ENCODE assay signal across 14 cellular contexts in genomic region chr13:87536499-87536898, GRCh38.
DNase-seq lines count a peak whose midpoint lies in the region; ATAC-seq and TF ChIP-seq lines count a peak whose summit lies in the region.
"Had no signal": no experiment of that assay in that cellular context is flagged by ENCODE, and none has a peak within 500 bp of the region (broad histone marks: within the 10 kb centered on the region; RNA-seq: fewer than 3 reads in every experiment).

No MANE protein-coding gene starts in this region.

- H3K4me1 Mint-ChIP-seq in CD4-positive, alpha-beta T cell (ENCODE audit: low read depth), result no peaks in the 10 kb centered on the region

- CTCF ChIA-PET in CD4-positive, alpha-beta T cell (lab: Charles Lee), result no interaction called here

- DNase-seq in glomerular visceral epithelial cell (ENCODE audit: extremely low spot score) (peak; percentile 95), SIG-M5 (lab: John Stamatoyannopoulos, UW) (no peak), ascending aorta (ENCODE audit: low spot score in 2 of 2) (no peak)
- no peak for DNase-seq in CD4-positive, alpha-beta T cell
- no peak for DNase-seq in activated CD8-positive, alpha-beta memory T cell treated with anti-CD3 and anti-CD28 coated beads, Interleukin-2, amount 50 U/mL, for 48 hours
- DNase-seq: C1 segment of cervical spinal cord, colonic mucosa, mesendoderm, occipital lobe had no signal

- no peak overlapping the region for H3K27ac Mint-ChIP-seq in CD4-positive, alpha-beta T cell
- H3K27ac Mint-ChIP-seq: activated naive CD4-positive, alpha-beta T cell treated with anti-CD3 and anti-CD28 coated beads, Interleukin-2, amount 50 U/mL, for 72 hours had no signal

- no peak for TF ChIP-seq CTCF in CD4-positive, alpha-beta T cell (IDR thresholded peaks at IDR 0.05)
- no peak for TF ChIP-seq CTCF in ascending aorta (IDR thresholded peaks at IDR 0.05)

- H3K4me1 ChIP-seq in ascending aorta, result no peaks in the 10 kb centered on the region
- H3K4me1 ChIP-seq: colonic mucosa had no signal

- H3K27me3 ChIP-seq in CD4-positive, alpha-beta T cell (ENCODE audit: control insufficient read depth, insufficient read depth, low read length), result no peaks in the 10 kb centered on the region
- H3K27me3 ChIP-seq in ascending aorta, result no peaks in the 10 kb centered on the region
- H3K27me3 ChIP-seq: colonic mucosa had no signal

- no peaks in the 10 kb centered on the region for H3K36me3 Mint-ChIP-seq in CD4-positive, alpha-beta T cell (ENCODE audit: low read depth)
- H3K36me3 Mint-ChIP-seq: activated naive CD4-positive, alpha-beta T cell treated with anti-CD3 and anti-CD28 coated beads, Interleukin-2, amount 50 U/mL, for 72 hours had no signal

- no peaks in the 10 kb centered on the region for H3K9me3 ChIP-seq in CD4-positive, alpha-beta T cell (ENCODE audit: control insufficient read depth, low read length)
- no peaks in the 10 kb centered on the region for H3K9me3 ChIP-seq in ascending aorta
- H3K9me3 ChIP-seq: colonic mucosa had no signal

- no peaks in the 10 kb centered on the region for H3K27me3 Mint-ChIP-seq in CD4-positive, alpha-beta T cell

- intact Hi-C loops in CD4-positive, alpha-beta T cell (cut with DNase I, micrococcal nuclease), result no loop called here
- intact Hi-C loops in ascending aorta (cut with DNase I), result no loop called here

- ATAC-seq in GM18909 (IDR thresholded peaks at IDR 0.05; ENCODE audit: poor library complexity, unreplicated experiment), result peak; percentile 57
- peak; percentile 32 for ATAC-seq in HG02870 (IDR thresholded peaks at IDR 0.05; ENCODE audit: unreplicated experiment)
- peak; percentile 15 for ATAC-seq in HG03575 (IDR thresholded peaks at IDR 0.05; ENCODE audit: extremely low read depth, insufficient number of reproducible peaks, low FRiP score, unreplicated experiment)
- no peak for ATAC-seq in CD4-positive, alpha-beta T cell (ENCODE audit: poor library complexity)
- ATAC-seq: SK-N-SH treated with all-trans-retinoic acid at 6 μM for 48 hours had no signal

- H3K4me3 Mint-ChIP-seq in CD4-positive, alpha-beta T cell, result no peak overlapping the region

- POLR2A ChIA-PET in CD4-positive, alpha-beta T cell (lab: Charles Lee), result no interaction called here

- no peaks in the 10 kb centered on the region for H3K36me3 ChIP-seq in ascending aorta
- H3K36me3 ChIP-seq: colonic mucosa had no signal

- H3K9me3 Mint-ChIP-seq in CD4-positive, alpha-beta T cell, result peaks cover 6% of the 10 kb centered on the region

- no peak overlapping the region for H3K4me3 ChIP-seq in ascending aorta
- H3K4me3 ChIP-seq: colonic mucosa had no signal

- no peak overlapping the region for H3K27ac ChIP-seq in CD4-positive, alpha-beta T cell (ENCODE audit: low read depth, low read length)
- H3K27ac ChIP-seq in ascending aorta, result no peak overlapping the region
- H3K27ac ChIP-seq: colonic mucosa had no signal
